In genomic region chr5:181261320-181262085, GRCh38 we compare ENCODE assay signal across 8 cellular contexts. TPM values are rescaled to one million over a fixed set of nuclear protein-coding genes. Genes with fewer than 3 reads are reported as not detected.
DNase-seq lines count a peak whose midpoint lies in the region; ATAC-seq and TF ChIP-seq lines count a peak whose summit lies in the region.

No MANE protein-coding gene starts in this region.

- peaks cover 33% of the 10 kb centered on the region for H3K4me1 ChIP-seq in OCI-LY1 (ENCODE audit: insufficient read depth, low read length, severe bottlenecking)

- H3K4me3 Mint-ChIP-seq in activated naive CD8-positive, alpha-beta T cell treated with anti-CD3 and anti-CD28 coated beads for 36 hours = peak overlapping the region; percentile 93

- TF ChIP-seq CTCF in GM06990 (IDR thresholded peaks at IDR 0.05; ENCODE audit: insufficient read depth, low read length, poor library complexity, severe bottlenecking) = no peak
- TF ChIP-seq CTCF in OCI-LY1 (IDR thresholded peaks at IDR 0.05; ENCODE audit: low read length) = no peak

- H3F3A ChIP-seq in OCI-LY1 (ENCODE audit: insufficient read depth, low read length) = no peaks in the 10 kb centered on the region

- peak; percentile 86 for DNase-seq in GM06990 (ENCODE audit: extremely low read depth, insufficient read length)
- DNase-seq in HCEC 1CT = peak; percentile 74
- DNase-seq in activated naive CD8-positive, alpha-beta T cell treated with anti-CD3 and anti-CD28 coated beads for 36 hours = peak; percentile 77
- peak; percentile 83 for DNase-seq in left cardiac atrium
- peak; percentile 83 for DNase-seq in sciatic nerve (ENCODE audit: low spot score)
- DNase-seq in NCI-H524 (lab: John Stamatoyannopoulos, UW) = no peak
- no peak for DNase-seq in SHP77 treated with DMSO at 0.1 percent for 48 hours (lab: John Stamatoyannopoulos, UW)

- peak overlapping the region; percentile 94 for H3K4me3 ChIP-seq in GM06990 (replicated peaks; ENCODE audit: low read depth, low read length)
- H3K4me3 ChIP-seq in OCI-LY1 (ENCODE audit: low read depth, low read length, poor library complexity, severe bottlenecking) = peak overlapping the region; percentile 93

- peak overlapping the region; percentile 99 for H3K9ac ChIP-seq in OCI-LY1 (ENCODE audit: low read length)

- H3K9me3 ChIP-seq in OCI-LY1 (ENCODE audit: low read length) = no peaks in the 10 kb centered on the region

- ATAC-seq in left cardiac atrium (peak; percentile 78 to 82), sciatic nerve (peak; percentile 70)

- H2AFZ ChIP-seq in OCI-LY1 (ENCODE audit: low read length) = no peak overlapping the region

- peak overlapping the region; percentile 80 for H3K4me2 ChIP-seq in OCI-LY1 (ENCODE audit: low read length)

- peak overlapping the region; percentile 92 for H3K27ac Mint-ChIP-seq in activated naive CD8-positive, alpha-beta T cell treated with anti-CD3 and anti-CD28 coated beads for 36 hours

- H3K27me3 Mint-ChIP-seq in activated naive CD8-positive, alpha-beta T cell treated with anti-CD3 and anti-CD28 coated beads for 36 hours = no peaks in the 10 kb centered on the region

- intact Hi-C loops in left cardiac atrium (cut with DNase I) = loop anchor here in 1 of 2 donors (5.0 kb wide), 1 partner anchor 74 kb away; no protein-coding TSS in a partner anchor
- intact Hi-C loops in sciatic nerve (cut with DNase I) = no loop called here

- H3K9me2 ChIP-seq in OCI-LY1 (ENCODE audit: low read depth, low read length) = no peaks in the 10 kb centered on the region

- H3K4me1 Mint-ChIP-seq in activated naive CD8-positive, alpha-beta T cell treated with anti-CD3 and anti-CD28 coated beads for 36 hours = peaks cover 22% of the 10 kb centered on the region

- H3K36me3 Mint-ChIP-seq in activated naive CD8-positive, alpha-beta T cell treated with anti-CD3 and anti-CD28 coated beads for 36 hours = peaks cover 31% of the 10 kb centered on the region

- H3K79me2 ChIP-seq in OCI-LY1 (ENCODE audit: insufficient read depth, low read length) = peaks cover 34% of the 10 kb centered on the region

- H3K36me3 ChIP-seq in GM06990 (ENCODE audit: control insufficient read depth, insufficient read depth, low read length) (peaks cover 2% of the 10 kb centered on the region), OCI-LY1 (ENCODE audit: insufficient read depth, low read length) (peaks cover 15% of the 10 kb centered on the region)

- no peaks in the 10 kb centered on the region for H3K27me3 ChIP-seq in GM06990 (replicated peaks; ENCODE audit: control insufficient read depth, insufficient read depth, low read length)
- H3K27me3 ChIP-seq in OCI-LY1 (ENCODE audit: insufficient read depth, low read length) = no peaks in the 10 kb centered on the region

- no peaks in the 10 kb centered on the region for H4K20me1 ChIP-seq in OCI-LY1 (ENCODE audit: insufficient read depth, low read length)

- H3K27ac ChIP-seq in OCI-LY1 (ENCODE audit: low read depth, low read length, poor library complexity, severe bottlenecking) = peak overlapping the region; percentile 80

- no peaks in the 10 kb centered on the region for H3K9me3 Mint-ChIP-seq in activated naive CD8-positive, alpha-beta T cell treated with anti-CD3 and anti-CD28 coated beads for 36 hours

RNA-seq across cellular contexts. Expression of gene TRIM52, which starts 0.6 kb away (rescaled TPM):
- 10 to 100 TPM in 1 of 2 experiments, 1 to 10 TPM in 1; 9.6 to 11.2 TPM for total RNA-seq in activated naive CD8-positive, alpha-beta T cell treated with anti-CD3 and anti-CD28 coated beads for 36 hours
- total RNA-seq in left cardiac atrium (10 to 100 TPM in 1 of 2 donors, 1 to 10 TPM in 1; 9.8 to 10.1 TPM), sciatic nerve (14.1 TPM)

RNA-seq across cellular contexts. Expression of gene RACK1, which starts 17.8 kb away (rescaled TPM):
- total RNA-seq in activated naive CD8-positive, alpha-beta T cell treated with anti-CD3 and anti-CD28 coated beads for 36 hours = 1,000 to 10,000 TPM; 2,517 to 2,594 TPM
- 100 to 1,000 TPM; 713 to 792 TPM for total RNA-seq in left cardiac atrium
- total RNA-seq in sciatic nerve = 1,122 TPM

RNA-seq across cellular contexts. Expression of gene TRIM41, which starts 38.4 kb away (rescaled TPM):
- 10 to 100 TPM; 34.2 to 37.6 TPM for total RNA-seq in activated naive CD8-positive, alpha-beta T cell treated with anti-CD3 and anti-CD28 coated beads for 36 hours
- total RNA-seq in left cardiac atrium (10 to 100 TPM; 17.1 to 19.1 TPM), sciatic nerve (24.6 TPM)

RNA-seq across cellular contexts. Expression of gene TRIM7, which starts 56.5 kb away (rescaled TPM):
- under 1 TPM; 0.62 to 0.68 TPM for total RNA-seq in activated naive CD8-positive, alpha-beta T cell treated with anti-CD3 and anti-CD28 coated beads for 36 hours
- total RNA-seq in left cardiac atrium (1 to 10 TPM; 5.9 to 9.0 TPM), sciatic nerve (3.2 TPM)

Comparison
In these comparisons a context has a peak if more than half of its experiments do, and no peak if none do; other contexts are left out.
1. DNase-seq: peak in GM06990 (single experiment), HCEC 1CT (single experiment), activated naive CD8-positive, alpha-beta T cell treated with anti-CD3 and anti-CD28 coated beads for 36 hours (single experiment), left cardiac atrium (single experiment) and sciatic nerve (single experiment); none in NCI-H524 (0 of 2) and SHP77 treated with DMSO at 0.1 percent for 48 hours (single experiment).